Comparison of ENCODE assay signal across 1 cellular context in the genomic region with DNA sequence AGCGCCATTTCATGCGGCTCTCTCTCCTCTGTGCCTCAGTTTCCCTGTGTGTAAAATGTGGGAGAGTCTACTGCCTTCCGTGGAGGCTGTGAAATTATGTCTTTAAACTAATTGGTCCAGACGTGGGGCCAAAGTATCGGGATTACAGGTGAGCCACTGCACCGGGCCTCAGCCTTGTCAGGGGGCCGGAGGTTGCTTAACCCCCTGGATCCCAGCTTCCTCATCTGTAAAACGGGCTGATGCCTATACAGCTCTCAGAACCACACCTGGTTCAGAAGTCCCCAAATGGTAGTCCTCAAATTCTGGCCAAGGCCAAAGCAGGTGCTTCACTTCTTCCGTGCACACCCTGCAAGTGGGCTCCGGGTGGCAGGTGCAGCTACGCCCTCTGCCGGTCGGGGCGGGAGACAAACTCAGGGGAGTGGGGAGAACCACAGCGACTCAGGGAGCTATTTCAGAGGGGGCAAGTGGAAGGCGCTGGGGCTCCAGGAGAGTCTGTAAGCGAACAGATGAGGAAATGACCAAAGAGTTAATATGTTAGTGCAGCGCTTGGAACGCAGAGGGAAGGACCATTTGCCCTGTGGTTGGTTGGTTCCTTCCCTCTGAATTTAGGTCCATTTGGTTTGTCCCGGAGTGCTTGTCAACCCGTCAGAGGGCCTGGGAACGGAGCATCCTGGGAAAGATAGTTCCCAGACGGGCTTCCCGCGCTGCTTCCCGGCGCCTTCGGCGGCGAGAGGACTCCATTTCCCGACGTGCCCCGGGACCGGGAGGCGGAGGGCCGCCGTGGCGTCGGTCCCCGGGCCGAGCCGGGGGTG.
A peak's percentile ranks its signal among the peaks of the same experiment; 100 is the strongest.
TF ChIP-seq lines count a peak whose summit lies in the region.

A gene (plus strand): TSS at position 812 of the 812 bp plus-strand sequence. CDS start 135 bp downstream, outside the sequence.

TF ChIP-seq in K562, 482 proteins besides CTCF, POLR2A, EP300 and RAD21 (continued from another document and continues in another):
- TF ChIP-seq, protein P1, sequence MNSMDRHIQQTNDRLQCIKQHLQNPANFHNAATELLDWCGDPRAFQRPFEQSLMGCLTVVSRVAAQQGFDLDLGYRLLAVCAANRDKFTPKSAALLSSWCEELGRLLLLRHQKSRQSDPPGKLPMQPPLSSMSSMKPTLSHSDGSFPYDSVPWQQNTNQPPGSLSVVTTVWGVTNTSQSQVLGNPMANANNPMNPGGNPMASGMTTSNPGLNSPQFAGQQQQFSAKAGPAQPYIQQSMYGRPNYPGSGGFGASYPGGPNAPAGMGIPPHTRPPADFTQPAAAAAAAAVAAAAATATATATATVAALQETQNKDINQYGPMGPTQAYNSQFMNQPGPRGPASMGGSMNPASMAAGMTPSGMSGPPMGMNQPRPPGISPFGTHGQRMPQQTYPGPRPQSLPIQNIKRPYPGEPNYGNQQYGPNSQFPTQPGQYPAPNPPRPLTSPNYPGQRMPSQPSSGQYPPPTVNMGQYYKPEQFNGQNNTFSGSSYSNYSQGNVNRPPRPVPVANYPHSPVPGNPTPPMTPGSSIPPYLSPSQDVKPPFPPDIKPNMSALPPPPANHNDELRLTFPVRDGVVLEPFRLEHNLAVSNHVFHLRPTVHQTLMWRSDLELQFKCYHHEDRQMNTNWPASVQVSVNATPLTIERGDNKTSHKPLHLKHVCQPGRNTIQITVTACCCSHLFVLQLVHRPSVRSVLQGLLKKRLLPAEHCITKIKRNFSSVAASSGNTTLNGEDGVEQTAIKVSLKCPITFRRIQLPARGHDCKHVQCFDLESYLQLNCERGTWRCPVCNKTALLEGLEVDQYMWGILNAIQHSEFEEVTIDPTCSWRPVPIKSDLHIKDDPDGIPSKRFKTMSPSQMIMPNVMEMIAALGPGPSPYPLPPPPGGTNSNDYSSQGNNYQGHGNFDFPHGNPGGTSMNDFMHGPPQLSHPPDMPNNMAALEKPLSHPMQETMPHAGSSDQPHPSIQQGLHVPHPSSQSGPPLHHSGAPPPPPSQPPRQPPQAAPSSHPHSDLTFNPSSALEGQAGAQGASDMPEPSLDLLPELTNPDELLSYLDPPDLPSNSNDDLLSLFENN (IDR thresholded peaks at IDR 0.05; ENCODE audit: low read depth in 2 of 2, low read length in 2 of 2) = no peak
- TF ChIP-seq KHSRP (IDR thresholded peaks at IDR 0.05) (no peak), MCM5 (IDR thresholded peaks at IDR 0.05; ENCODE audit: low read depth) (no peak), EP400 (IDR thresholded peaks at IDR 0.05) (peak; percentile 83), ZC3H4 (CRISPR knock-in tag; IDR thresholded peaks at IDR 0.05; ENCODE audit: borderline replicate concordance) (no peak), ELF1 (tag; IDR thresholded peaks at IDR 0.05) (peak; percentile 51; the same call in 1 of the 2 replicates), FIP1L1 (IDR thresholded peaks at IDR 0.05; ENCODE audit: low read depth, low read length, poor library complexity, severe bottlenecking) (no peak), BRD4 (IDR thresholded peaks at IDR 0.05) (no peak), ZNF561 (CRISPR knock-in tag; conservative IDR thresholded peaks at IDR 0.05) (no peak), POLR2AphosphoS2 (IDR thresholded peaks at IDR 0.05; ENCODE audit: low read length) (no peak), POLR2AphosphoS5 (IDR thresholded peaks at IDR 0.05; ENCODE audit: control insufficient read depth, insufficient read depth, low read depth, low read length) (no peak), HDGF (IDR thresholded peaks at IDR 0.05) (peak; percentile 27; the same call in 1 of the 2 replicates), ZNF316 (IDR thresholded peaks at IDR 0.05) (no peak), DNMT1 (IDR thresholded peaks at IDR 0.05) (no peak), TCF7 (IDR thresholded peaks at IDR 0.05; ENCODE audit: borderline replicate concordance) (no peak), SIX5 (IDR thresholded peaks at IDR 0.05; ENCODE audit: borderline replicate concordance in 1 of 2, insufficient read depth in 1 of 2, low read depth in 1 of 2, low read length in 2 of 2) (peak; percentile 89 to 90), GABPB2 (CRISPR knock-in tag; conservative IDR thresholded peaks at IDR 0.05) (no peak), TBP (optimal IDR thresholded peaks at IDR 0.05; ENCODE audit: low read depth, low read length) (peak; percentile 63), C11orf30 (IDR thresholded peaks at IDR 0.05; ENCODE audit: low read depth) (no peak), ZFX (CRISPR knock-in tag; IDR thresholded peaks at IDR 0.05) (peak; percentile 65; the same call in 1 of the 2 replicates), ZNF766 (CRISPR knock-in tag; conservative IDR thresholded peaks at IDR 0.05) (peak; percentile 66; the same call in 1 of the 2 replicates), HMG20B (CRISPR knock-in tag; IDR thresholded peaks at IDR 0.05) (no peak), ZNF143 (CRISPR knock-in tag; IDR thresholded peaks at IDR 0.05) (peak; percentile 92), CHD2 (IDR thresholded peaks at IDR 0.05; ENCODE audit: low read depth, low read length) (peak; percentile 11; the same call in 1 of the 2 replicates), MIER1 (IDR thresholded peaks at IDR 0.05; ENCODE audit: low read depth) (peak; percentile 50; the same call in 1 of the 2 replicates), GATAD2B (IDR thresholded peaks at IDR 0.05; ENCODE audit: borderline replicate concordance) (0 out of 2 replicates have a peak, but pooled peaks have one; percentile 6), ZNF24 (IDR thresholded peaks at IDR 0.05) (peak; percentile 87), CBFA2T3 (IDR thresholded peaks at IDR 0.05) (peak; percentile 26; the same call in 1 of the 2 replicates), NR2C1 (IDR thresholded peaks at IDR 0.05) (peak; percentile 57; the same call in 1 of the 2 replicates), NR2C1 (tag; IDR thresholded peaks at IDR 0.05) (peak; percentile 65), BCOR (IDR thresholded peaks at IDR 0.05) (0 out of 2 replicates have a peak, but pooled peaks have one; percentile 25), NFYB (IDR thresholded peaks at IDR 0.05; ENCODE audit: extremely low read depth, insufficient read length) (no peak)
- TF ChIP-seq, protein P2, sequence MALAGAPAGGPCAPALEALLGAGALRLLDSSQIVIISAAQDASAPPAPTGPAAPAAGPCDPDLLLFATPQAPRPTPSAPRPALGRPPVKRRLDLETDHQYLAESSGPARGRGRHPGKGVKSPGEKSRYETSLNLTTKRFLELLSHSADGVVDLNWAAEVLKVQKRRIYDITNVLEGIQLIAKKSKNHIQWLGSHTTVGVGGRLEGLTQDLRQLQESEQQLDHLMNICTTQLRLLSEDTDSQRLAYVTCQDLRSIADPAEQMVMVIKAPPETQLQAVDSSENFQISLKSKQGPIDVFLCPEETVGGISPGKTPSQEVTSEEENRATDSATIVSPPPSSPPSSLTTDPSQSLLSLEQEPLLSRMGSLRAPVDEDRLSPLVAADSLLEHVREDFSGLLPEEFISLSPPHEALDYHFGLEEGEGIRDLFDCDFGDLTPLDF (CRISPR knock-in tag; IDR thresholded peaks at IDR 0.05) = peak; percentile 81
- TF ChIP-seq, protein P3, sequence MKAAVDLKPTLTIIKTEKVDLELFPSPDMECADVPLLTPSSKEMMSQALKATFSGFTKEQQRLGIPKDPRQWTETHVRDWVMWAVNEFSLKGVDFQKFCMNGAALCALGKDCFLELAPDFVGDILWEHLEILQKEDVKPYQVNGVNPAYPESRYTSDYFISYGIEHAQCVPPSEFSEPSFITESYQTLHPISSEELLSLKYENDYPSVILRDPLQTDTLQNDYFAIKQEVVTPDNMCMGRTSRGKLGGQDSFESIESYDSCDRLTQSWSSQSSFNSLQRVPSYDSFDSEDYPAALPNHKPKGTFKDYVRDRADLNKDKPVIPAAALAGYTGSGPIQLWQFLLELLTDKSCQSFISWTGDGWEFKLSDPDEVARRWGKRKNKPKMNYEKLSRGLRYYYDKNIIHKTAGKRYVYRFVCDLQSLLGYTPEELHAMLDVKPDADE (conservative IDR thresholded peaks at IDR 0.05; ENCODE audit: control insufficient read depth, low read depth, low read length) = peak; percentile 96
- TF ChIP-seq, protein P4, sequence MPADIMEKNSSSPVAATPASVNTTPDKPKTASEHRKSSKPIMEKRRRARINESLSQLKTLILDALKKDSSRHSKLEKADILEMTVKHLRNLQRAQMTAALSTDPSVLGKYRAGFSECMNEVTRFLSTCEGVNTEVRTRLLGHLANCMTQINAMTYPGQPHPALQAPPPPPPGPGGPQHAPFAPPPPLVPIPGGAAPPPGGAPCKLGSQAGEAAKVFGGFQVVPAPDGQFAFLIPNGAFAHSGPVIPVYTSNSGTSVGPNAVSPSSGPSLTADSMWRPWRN (IDR thresholded peaks at IDR 0.05; ENCODE audit: low read depth) = no peak
- TF ChIP-seq, protein P5, sequence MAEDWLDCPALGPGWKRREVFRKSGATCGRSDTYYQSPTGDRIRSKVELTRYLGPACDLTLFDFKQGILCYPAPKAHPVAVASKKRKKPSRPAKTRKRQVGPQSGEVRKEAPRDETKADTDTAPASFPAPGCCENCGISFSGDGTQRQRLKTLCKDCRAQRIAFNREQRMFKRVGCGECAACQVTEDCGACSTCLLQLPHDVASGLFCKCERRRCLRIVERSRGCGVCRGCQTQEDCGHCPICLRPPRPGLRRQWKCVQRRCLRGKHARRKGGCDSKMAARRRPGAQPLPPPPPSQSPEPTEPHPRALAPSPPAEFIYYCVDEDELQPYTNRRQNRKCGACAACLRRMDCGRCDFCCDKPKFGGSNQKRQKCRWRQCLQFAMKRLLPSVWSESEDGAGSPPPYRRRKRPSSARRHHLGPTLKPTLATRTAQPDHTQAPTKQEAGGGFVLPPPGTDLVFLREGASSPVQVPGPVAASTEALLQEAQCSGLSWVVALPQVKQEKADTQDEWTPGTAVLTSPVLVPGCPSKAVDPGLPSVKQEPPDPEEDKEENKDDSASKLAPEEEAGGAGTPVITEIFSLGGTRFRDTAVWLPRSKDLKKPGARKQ (CRISPR knock-in tag; IDR thresholded peaks at IDR 0.05) = no peak
- TF ChIP-seq, protein P6, sequence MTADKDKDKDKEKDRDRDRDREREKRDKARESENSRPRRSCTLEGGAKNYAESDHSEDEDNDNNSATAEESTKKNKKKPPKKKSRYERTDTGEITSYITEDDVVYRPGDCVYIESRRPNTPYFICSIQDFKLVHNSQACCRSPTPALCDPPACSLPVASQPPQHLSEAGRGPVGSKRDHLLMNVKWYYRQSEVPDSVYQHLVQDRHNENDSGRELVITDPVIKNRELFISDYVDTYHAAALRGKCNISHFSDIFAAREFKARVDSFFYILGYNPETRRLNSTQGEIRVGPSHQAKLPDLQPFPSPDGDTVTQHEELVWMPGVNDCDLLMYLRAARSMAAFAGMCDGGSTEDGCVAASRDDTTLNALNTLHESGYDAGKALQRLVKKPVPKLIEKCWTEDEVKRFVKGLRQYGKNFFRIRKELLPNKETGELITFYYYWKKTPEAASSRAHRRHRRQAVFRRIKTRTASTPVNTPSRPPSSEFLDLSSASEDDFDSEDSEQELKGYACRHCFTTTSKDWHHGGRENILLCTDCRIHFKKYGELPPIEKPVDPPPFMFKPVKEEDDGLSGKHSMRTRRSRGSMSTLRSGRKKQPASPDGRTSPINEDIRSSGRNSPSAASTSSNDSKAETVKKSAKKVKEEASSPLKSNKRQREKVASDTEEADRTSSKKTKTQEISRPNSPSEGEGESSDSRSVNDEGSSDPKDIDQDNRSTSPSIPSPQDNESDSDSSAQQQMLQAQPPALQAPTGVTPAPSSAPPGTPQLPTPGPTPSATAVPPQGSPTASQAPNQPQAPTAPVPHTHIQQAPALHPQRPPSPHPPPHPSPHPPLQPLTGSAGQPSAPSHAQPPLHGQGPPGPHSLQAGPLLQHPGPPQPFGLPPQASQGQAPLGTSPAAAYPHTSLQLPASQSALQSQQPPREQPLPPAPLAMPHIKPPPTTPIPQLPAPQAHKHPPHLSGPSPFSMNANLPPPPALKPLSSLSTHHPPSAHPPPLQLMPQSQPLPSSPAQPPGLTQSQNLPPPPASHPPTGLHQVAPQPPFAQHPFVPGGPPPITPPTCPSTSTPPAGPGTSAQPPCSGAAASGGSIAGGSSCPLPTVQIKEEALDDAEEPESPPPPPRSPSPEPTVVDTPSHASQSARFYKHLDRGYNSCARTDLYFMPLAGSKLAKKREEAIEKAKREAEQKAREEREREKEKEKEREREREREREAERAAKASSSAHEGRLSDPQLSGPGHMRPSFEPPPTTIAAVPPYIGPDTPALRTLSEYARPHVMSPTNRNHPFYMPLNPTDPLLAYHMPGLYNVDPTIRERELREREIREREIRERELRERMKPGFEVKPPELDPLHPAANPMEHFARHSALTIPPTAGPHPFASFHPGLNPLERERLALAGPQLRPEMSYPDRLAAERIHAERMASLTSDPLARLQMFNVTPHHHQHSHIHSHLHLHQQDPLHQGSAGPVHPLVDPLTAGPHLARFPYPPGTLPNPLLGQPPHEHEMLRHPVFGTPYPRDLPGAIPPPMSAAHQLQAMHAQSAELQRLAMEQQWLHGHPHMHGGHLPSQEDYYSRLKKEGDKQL (CRISPR knock-in tag; IDR thresholded peaks at IDR 0.05; ENCODE audit: borderline replicate concordance) = no peak
- TF ChIP-seq, protein P7, sequence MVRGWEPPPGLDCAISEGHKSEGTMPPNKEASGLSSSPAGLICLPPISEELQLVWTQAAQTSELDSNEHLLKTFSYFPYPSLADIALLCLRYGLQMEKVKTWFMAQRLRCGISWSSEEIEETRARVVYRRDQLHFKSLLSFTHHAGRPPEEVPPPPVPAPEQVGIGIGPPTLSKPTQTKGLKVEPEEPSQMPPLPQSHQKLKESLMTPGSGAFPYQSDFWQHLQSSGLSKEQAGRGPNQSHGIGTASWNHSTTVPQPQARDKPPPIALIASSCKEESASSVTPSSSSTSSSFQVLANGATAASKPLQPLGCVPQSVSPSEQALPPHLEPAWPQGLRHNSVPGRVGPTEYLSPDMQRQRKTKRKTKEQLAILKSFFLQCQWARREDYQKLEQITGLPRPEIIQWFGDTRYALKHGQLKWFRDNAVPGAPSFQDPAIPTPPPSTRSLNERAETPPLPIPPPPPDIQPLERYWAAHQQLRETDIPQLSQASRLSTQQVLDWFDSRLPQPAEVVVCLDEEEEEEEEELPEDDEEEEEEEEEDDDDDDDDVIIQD (CRISPR knock-in tag; IDR thresholded peaks at IDR 0.05) = no peak
- TF ChIP-seq, protein P8, sequence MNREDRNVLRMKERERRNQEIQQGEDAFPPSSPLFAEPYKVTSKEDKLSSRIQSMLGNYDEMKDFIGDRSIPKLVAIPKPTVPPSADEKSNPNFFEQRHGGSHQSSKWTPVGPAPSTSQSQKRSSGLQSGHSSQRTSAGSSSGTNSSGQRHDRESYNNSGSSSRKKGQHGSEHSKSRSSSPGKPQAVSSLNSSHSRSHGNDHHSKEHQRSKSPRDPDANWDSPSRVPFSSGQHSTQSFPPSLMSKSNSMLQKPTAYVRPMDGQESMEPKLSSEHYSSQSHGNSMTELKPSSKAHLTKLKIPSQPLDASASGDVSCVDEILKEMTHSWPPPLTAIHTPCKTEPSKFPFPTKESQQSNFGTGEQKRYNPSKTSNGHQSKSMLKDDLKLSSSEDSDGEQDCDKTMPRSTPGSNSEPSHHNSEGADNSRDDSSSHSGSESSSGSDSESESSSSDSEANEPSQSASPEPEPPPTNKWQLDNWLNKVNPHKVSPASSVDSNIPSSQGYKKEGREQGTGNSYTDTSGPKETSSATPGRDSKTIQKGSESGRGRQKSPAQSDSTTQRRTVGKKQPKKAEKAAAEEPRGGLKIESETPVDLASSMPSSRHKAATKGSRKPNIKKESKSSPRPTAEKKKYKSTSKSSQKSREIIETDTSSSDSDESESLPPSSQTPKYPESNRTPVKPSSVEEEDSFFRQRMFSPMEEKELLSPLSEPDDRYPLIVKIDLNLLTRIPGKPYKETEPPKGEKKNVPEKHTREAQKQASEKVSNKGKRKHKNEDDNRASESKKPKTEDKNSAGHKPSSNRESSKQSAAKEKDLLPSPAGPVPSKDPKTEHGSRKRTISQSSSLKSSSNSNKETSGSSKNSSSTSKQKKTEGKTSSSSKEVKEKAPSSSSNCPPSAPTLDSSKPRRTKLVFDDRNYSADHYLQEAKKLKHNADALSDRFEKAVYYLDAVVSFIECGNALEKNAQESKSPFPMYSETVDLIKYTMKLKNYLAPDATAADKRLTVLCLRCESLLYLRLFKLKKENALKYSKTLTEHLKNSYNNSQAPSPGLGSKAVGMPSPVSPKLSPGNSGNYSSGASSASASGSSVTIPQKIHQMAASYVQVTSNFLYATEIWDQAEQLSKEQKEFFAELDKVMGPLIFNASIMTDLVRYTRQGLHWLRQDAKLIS (CRISPR knock-in tag; IDR thresholded peaks at IDR 0.05) = no peak
